Comparison of ENCODE assay signal across 22 cellular contexts in genomic region chr21:26934383-26934782, GRCh38. TPM values are rescaled to one million over a fixed set of nuclear protein-coding genes. Genes with fewer than 3 reads are reported as not detected.
"Had no signal": no experiment of that assay in that cellular context is flagged by ENCODE, and none has a peak within 500 bp of the region (broad histone marks: within the 10 kb centered on the region; RNA-seq: fewer than 3 reads in every experiment).

No MANE protein-coding gene starts in this region.

- H3K36me3 Mint-ChIP-seq: immature natural killer cell, naive B cell, WTC11 had no signal

- DNase-seq: activated CD4-positive, alpha-beta T cell treated with anti-CD3 and anti-CD28 coated beads for 1 hour; activated CD4-positive, alpha-beta T cell treated with anti-CD3 and anti-CD28 coated beads, Interleukin-2, amount 50 U/mL, for 1 hour; activated CD8-positive, alpha-beta T cell treated with anti-CD3 and anti-CD28 coated beads for 36 hours; activated gamma-delta T cell treated with Interleukin-2 at 50 U/mL for 16 hours; activated naive CD4-positive, alpha-beta T cell treated with anti-CD3 and anti-CD28 coated beads, Interleukin-2, amount 50 U/mL, for 16 hours; activated T-cell treated with anti-CD3 and anti-CD28 coated beads, Interleukin-2, amount 50 U/mL, for 4 hours; amniotic stem cell; dermis blood vessel endothelial cell; effector CD4-positive, alpha-beta T cell; esophagus squamous epithelium; foreskin melanocyte; hippocampal formation; immature natural killer cell; naive B cell; nucleus accumbens; stimulated activated CD4-positive, alpha-beta T cell treated with anti-CD3 and anti-CD28 coated beads, Interleukin-2, amount 100 ng/mL, for 48 hours; stimulated activated naive CD4-positive, alpha-beta T cell treated with Interleukin-2 at 50 U/mL for 16 hours; T-helper 2 cell had no signal

- H3K4me1 Mint-ChIP-seq: activated T-helper 17 cell treated with anti-CD3 and anti-CD28 coated beads, Interleukin-2, amount 50 U/mL, for 72 hours; immature natural killer cell; naive B cell; WTC11 had no signal

- H3K27me3 Mint-ChIP-seq: activated T-helper 17 cell treated with anti-CD3 and anti-CD28 coated beads, Interleukin-2, amount 50 U/mL, for 72 hours; naive B cell had no signal

- ATAC-seq: activated CD8-positive, alpha-beta T cell treated with anti-CD3 and anti-CD28 coated beads for 36 hours; activated T-cell treated with anti-CD3 and anti-CD28 coated beads, Interleukin-2, amount 50 U/mL, for 4 hours; activated T-helper 17 cell treated with anti-CD3 and anti-CD28 coated beads, Interleukin-2, amount 50 U/mL, for 72 hours; WTC11 had no signal

- H3K4me3 Mint-ChIP-seq: activated CD8-positive, alpha-beta T cell treated with anti-CD3 and anti-CD28 coated beads for 36 hours; activated T-cell treated with anti-CD3 and anti-CD28 coated beads, Interleukin-2, amount 50 U/mL, for 4 hours; activated T-helper 17 cell treated with anti-CD3 and anti-CD28 coated beads, Interleukin-2, amount 50 U/mL, for 72 hours; immature natural killer cell; mesothelial cell of epicardium; naive B cell; WTC11 had no signal

- H3K27ac Mint-ChIP-seq: activated CD8-positive, alpha-beta T cell treated with anti-CD3 and anti-CD28 coated beads for 36 hours; activated T-helper 17 cell treated with anti-CD3 and anti-CD28 coated beads, Interleukin-2, amount 50 U/mL, for 72 hours; immature natural killer cell; mesothelial cell of epicardium; naive B cell; WTC11 had no signal

- H3K9me3 Mint-ChIP-seq: activated CD8-positive, alpha-beta T cell treated with anti-CD3 and anti-CD28 coated beads for 36 hours; mesothelial cell of epicardium; WTC11 had no signal

RNA-seq across cellular contexts. Expression of gene ADAMTS5, which starts 32.5 kb away (rescaled TPM):
- total RNA-seq: activated CD8-positive, alpha-beta T cell treated with anti-CD3 and anti-CD28 coated beads for 36 hours; activated T-cell treated with anti-CD3 and anti-CD28 coated beads, Interleukin-2, amount 50 U/mL, for 4 hours; activated T-helper 17 cell treated with anti-CD3 and anti-CD28 coated beads, Interleukin-2, amount 50 U/mL, for 72 hours; pulmonary artery endothelial cell had no signal
- polyA plus RNA-seq: immature natural killer cell had no signal
